Comparison of ENCODE assay signal across 8 cellular contexts in the genomic region with DNA sequence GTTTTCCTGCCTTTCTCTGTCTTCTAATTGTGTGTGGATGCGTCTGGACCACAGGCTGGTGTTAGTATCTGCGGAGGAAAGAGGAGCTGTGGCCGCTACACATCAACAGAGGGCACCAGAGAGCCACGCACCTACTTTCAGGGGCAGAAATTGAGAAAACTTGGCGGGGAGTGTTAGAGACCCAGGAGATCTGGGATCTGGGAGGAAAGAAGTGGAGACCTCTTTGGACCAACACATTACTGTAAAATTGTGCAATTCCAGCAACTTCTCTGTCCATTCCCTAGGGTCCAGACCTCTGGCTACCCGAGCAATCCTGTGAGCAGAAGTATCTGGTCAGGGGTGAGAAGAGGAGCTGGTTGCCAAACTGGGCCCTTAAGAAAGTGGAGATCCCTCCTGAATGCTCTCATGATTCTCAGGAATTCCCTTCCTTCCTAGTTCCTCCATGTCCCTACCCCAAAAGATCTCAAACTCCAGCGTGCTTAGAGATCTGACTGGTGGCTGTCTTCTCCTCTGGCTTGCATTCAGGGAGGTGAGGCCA. TPM values are rescaled to one million over a fixed set of nuclear protein-coding genes. Genes with fewer than 3 reads are reported as not detected.
DNase-seq lines count a peak whose midpoint lies in the region; ATAC-seq and TF ChIP-seq lines count a peak whose summit lies in the region.

No MANE protein-coding gene starts in this region.

- peak; percentile 96 for TF ChIP-seq CTCF in endodermal cell (conservative IDR thresholded peaks at IDR 0.05)

- H3K27ac ChIP-seq in endodermal cell (ENCODE audit: low read depth, low read length) (no peak overlapping the region), mesodermal cell (ENCODE audit: low read depth, low read length, severe bottlenecking) (peak overlapping the region; percentile 51)

- H3K4me3 Mint-ChIP-seq in activated CD4-positive, alpha-beta T cell treated with anti-CD3 and anti-CD28 coated beads for 36 hours: no peak overlapping the region
- peak overlapping the region; percentile 76 for H3K4me3 Mint-ChIP-seq in endodermal cell
- H3K4me3 Mint-ChIP-seq in stimulated activated naive CD8-positive, alpha-beta T cell treated with anti-CD3 and anti-CD28 coated beads, Interleukin-15, amount 100 ng/mL, for 72 hours: no peak overlapping the region

- CTCF ChIA-PET in activated CD4-positive, alpha-beta T cell treated with anti-CD3 and anti-CD28 coated beads for 36 hours (lab: Charles Lee): interaction anchor here (0.6 to 5.5 kb wide), 33 partner anchors 8 to 855 kb away, joined by 3 to 130 read pairs (median 4); no protein-coding TSS in a partner anchor

- peak; percentile 67 for DNase-seq in activated effector memory CD4-positive, alpha-beta T cell treated with anti-CD3 and anti-CD28 coated beads, Interleukin-2, amount 50 U/mL, for 16 hours
- no peak for DNase-seq in activated effector memory CD4-positive, alpha-beta T cell treated with Interleukin-2 at 50 U/mL for 16 hours
- peak; percentile 17 to 20 for DNase-seq in NCI-H1930 (lab: John Stamatoyannopoulos, UW)
- peak; percentile 73 for DNase-seq in activated CD4-positive, alpha-beta T cell treated with anti-CD3 and anti-CD28 coated beads for 36 hours
- DNase-seq in endodermal cell: peak; percentile 91
- peak; percentile 36 to 41 for DNase-seq in stimulated activated naive CD8-positive, alpha-beta T cell treated with anti-CD3 and anti-CD28 coated beads, Interleukin-15, amount 100 ng/mL, for 72 hours

- H3K36me3 ChIP-seq in endodermal cell (ENCODE audit: control insufficient read depth, insufficient read depth, low read length): peaks cover 2% of the 10 kb centered on the region
- H3K36me3 ChIP-seq in mesodermal cell (ENCODE audit: control insufficient read depth, insufficient read depth, low read length): peaks cover 5% of the 10 kb centered on the region

- WGBS in endodermal cell (ENCODE audit: insufficient coverage in 1 of 2, insufficient read length in 1 of 2), 2 experiments: 19 to 47% methylated on average over 3 to 7 of the region's 7 CpGs
- 17 to 18% methylated on average over 6 of the region's 7 CpGs for WGBS in mesodermal cell (ENCODE audit: insufficient coverage in 2 of 2), 2 experiments

- POLR2A ChIA-PET in activated CD4-positive, alpha-beta T cell treated with anti-CD3 and anti-CD28 coated beads for 36 hours (lab: Charles Lee): interaction anchor here (1.0 kb wide), 1 partner anchor 133 kb away, joined by 4 read pairs; no protein-coding TSS in a partner anchor

- H3K27ac Mint-ChIP-seq in activated CD4-positive, alpha-beta T cell treated with anti-CD3 and anti-CD28 coated beads for 36 hours: no peak overlapping the region
- H3K27ac Mint-ChIP-seq in endodermal cell: no peak overlapping the region
- no peak overlapping the region for H3K27ac Mint-ChIP-seq in stimulated activated naive CD8-positive, alpha-beta T cell treated with anti-CD3 and anti-CD28 coated beads, Interleukin-15, amount 100 ng/mL, for 72 hours

- peaks cover 8% of the 10 kb centered on the region for H3K27me3 ChIP-seq in endodermal cell (ENCODE audit: control insufficient read depth, insufficient read depth, low read length, poor library complexity, severe bottlenecking)

- ATAC-seq in activated CD4-positive, alpha-beta T cell treated with anti-CD3 and anti-CD28 coated beads for 36 hours: peak; percentile 72
- peak; percentile 61 for ATAC-seq in stimulated activated naive CD8-positive, alpha-beta T cell treated with anti-CD3 and anti-CD28 coated beads, Interleukin-15, amount 100 ng/mL, for 72 hours
- ATAC-seq in GM18861 (IDR thresholded peaks at IDR 0.05; ENCODE audit: unreplicated experiment): no peak

- H3K9me3 ChIP-seq in endodermal cell (ENCODE audit: control insufficient read depth, low read length): no peaks in the 10 kb centered on the region
- H3K9me3 ChIP-seq in mesodermal cell (ENCODE audit: control insufficient read depth, low read length): no peaks in the 10 kb centered on the region

- peaks cover 7% of the 10 kb centered on the region for H3K4me1 ChIP-seq in endodermal cell (ENCODE audit: control insufficient read depth, insufficient read depth, low read length)
- H3K4me1 ChIP-seq in mesodermal cell (ENCODE audit: control insufficient read depth, insufficient read depth, low read length, poor library complexity, severe bottlenecking): peaks cover 33% of the 10 kb centered on the region

- H3K36me3 Mint-ChIP-seq in activated CD4-positive, alpha-beta T cell treated with anti-CD3 and anti-CD28 coated beads for 36 hours (ENCODE audit: low read depth): no peaks in the 10 kb centered on the region
- no peaks in the 10 kb centered on the region for H3K36me3 Mint-ChIP-seq in endodermal cell (ENCODE audit: low read depth)

- H3K27me3 Mint-ChIP-seq in activated CD4-positive, alpha-beta T cell treated with anti-CD3 and anti-CD28 coated beads for 36 hours: peaks cover 38% of the 10 kb centered on the region
- H3K27me3 Mint-ChIP-seq in endodermal cell (ENCODE audit: insufficient read depth): peaks cover 15% of the 10 kb centered on the region
- peaks cover 45% of the 10 kb centered on the region for H3K27me3 Mint-ChIP-seq in stimulated activated naive CD8-positive, alpha-beta T cell treated with anti-CD3 and anti-CD28 coated beads, Interleukin-15, amount 100 ng/mL, for 72 hours

- intact Hi-C loops in activated CD4-positive, alpha-beta T cell treated with anti-CD3 and anti-CD28 coated beads for 36 hours (cut with DNase I, micrococcal nuclease): loop anchor here (1.0 kb wide), 4 partner anchors 44 to 133 kb away; no protein-coding TSS in a partner anchor

- H3K9ac ChIP-seq in endodermal cell (ENCODE audit: extremely low read depth, low read length, poor library complexity, severe bottlenecking): no peak overlapping the region

- H3K9me3 Mint-ChIP-seq in activated CD4-positive, alpha-beta T cell treated with anti-CD3 and anti-CD28 coated beads for 36 hours (ENCODE audit: low read depth): no peaks in the 10 kb centered on the region
- H3K9me3 Mint-ChIP-seq in endodermal cell: no peaks in the 10 kb centered on the region
- H3K9me3 Mint-ChIP-seq in stimulated activated naive CD8-positive, alpha-beta T cell treated with anti-CD3 and anti-CD28 coated beads, Interleukin-15, amount 100 ng/mL, for 72 hours: no peaks in the 10 kb centered on the region

- peaks cover 6% of the 10 kb centered on the region for H3K4me1 Mint-ChIP-seq in activated CD4-positive, alpha-beta T cell treated with anti-CD3 and anti-CD28 coated beads for 36 hours
- peaks cover 15% of the 10 kb centered on the region for H3K4me1 Mint-ChIP-seq in endodermal cell
- peaks cover 9% of the 10 kb centered on the region for H3K4me1 Mint-ChIP-seq in stimulated activated naive CD8-positive, alpha-beta T cell treated with anti-CD3 and anti-CD28 coated beads, Interleukin-15, amount 100 ng/mL, for 72 hours

- H3K4me3 ChIP-seq in endodermal cell (ENCODE audit: low read length): no peak overlapping the region
- H3K4me3 ChIP-seq in mesodermal cell (ENCODE audit: extremely low read depth, insufficient read depth, low read length, poor library complexity, severe bottlenecking): no peak overlapping the region

RNA-seq across cellular contexts. Expression of a gene that starts 1.3 kb away (rescaled TPM):
- under 1 TPM; 0.21 to 0.25 TPM for total RNA-seq in activated CD4-positive, alpha-beta T cell treated with anti-CD3 and anti-CD28 coated beads for 36 hours
- total RNA-seq in endodermal cell: 10 to 100 TPM; 22.8 to 26.5 TPM
- polyA plus RNA-seq in endodermal cell (2013, experiment 1 of 2): 44.2 TPM
- polyA plus RNA-seq in endodermal cell (2013, experiment 2 of 2): 47.7 TPM
- 72.5 TPM for polyA plus RNA-seq in mesodermal cell (2013, experiment 1 of 2)
- 57.5 TPM for polyA plus RNA-seq in mesodermal cell (2013, experiment 2 of 2)

Comparison
In these comparisons a context has a peak if more than half of its experiments do, and no peak if none do; other contexts are left out.
1. RNA of a gene that starts 1.3 kb away (total RNA-seq): 22.8 to 26.5 TPM in endodermal cell; 0.21 to 0.25 TPM in activated CD4-positive, alpha-beta T cell treated with anti-CD3 and anti-CD28 coated beads for 36 hours; every median in the first group is over 10 times any median in the second.